33 cellular contexts compared by ENCODE assay signal in genomic region chr10:33307835-33308234, GRCh38. TPM values are rescaled to one million over a fixed set of nuclear protein-coding genes. Genes with fewer than 3 reads are reported as not detected.
"Had no signal": no experiment of that assay in that cellular context is flagged by ENCODE, and none has a peak within 500 bp of the region (broad histone marks: within the 10 kb centered on the region; RNA-seq: fewer than 3 reads in every experiment).

No MANE protein-coding gene starts in this region.

- H2AFZ ChIP-seq: parathyroid adenoma had no signal

- H3K27ac Mint-ChIP-seq: naive thymus-derived CD8-positive, alpha-beta T cell; natural killer cell treated with Interleukin-12 subunit alpha and Interleukin-12 subunit beta and Interleukin-15 and Interleukin-18, amount 100 ng/mL, for 72 hours; nephron progenitor cell; stimulated activated memory B cell treated with anti-CD40 and anti-IgM and Interleukin-4, amounts not matched to agents 10 μg/mL and 1 μg/mL and 100 μg/mL, for 72 hours; stimulated activated naive CD8-positive, alpha-beta T cell treated with anti-CD3 and anti-CD28 coated beads, Interleukin-15, amount 100 ng/mL, for 72 hours; type B pancreatic cell had no signal

- H3K4me3 ChIP-seq: ovary, psoas muscle, right lobe of liver, sigmoid colon, spleen, suprapubic skin, testis, tibial artery, transverse colon, upper lobe of right lung, uterus had no signal

- H3K4me1 ChIP-seq: parathyroid adenoma had no signal

- H3K36me3 Mint-ChIP-seq: natural killer cell treated with Interleukin-12 subunit alpha and Interleukin-12 subunit beta and Interleukin-15 and Interleukin-18, amount 100 ng/mL, for 72 hours; stimulated activated memory B cell treated with anti-CD40 and anti-IgM and Interleukin-4, amounts not matched to agents 10 μg/mL and 1 μg/mL and 100 μg/mL, for 72 hours had no signal

- ATAC-seq: naive thymus-derived CD8-positive, alpha-beta T cell; natural killer cell treated with Interleukin-12 subunit alpha and Interleukin-12 subunit beta and Interleukin-15 and Interleukin-18, amount 100 ng/mL, for 72 hours; psoas muscle; right cardiac atrium; stimulated activated memory B cell treated with anti-CD40 and anti-IgM and Interleukin-4, amounts not matched to agents 10 μg/mL and 1 μg/mL and 100 μg/mL, for 72 hours; stimulated activated naive CD8-positive, alpha-beta T cell treated with anti-CD3 and anti-CD28 coated beads, Interleukin-15, amount 100 ng/mL, for 72 hours; stimulated activated naive CD8-positive, alpha-beta T cell treated with anti-CD3 and anti-CD28 coated beads, Interleukin-15, Interleukin-2, amounts not matched to agents 100 U/mL and 50 U/mL, for 24 hours; upper lobe of right lung had no signal

- H3K9me3 ChIP-seq: neutrophil, ovary, psoas muscle, sigmoid colon, suprapubic skin, testis, tibial artery, transverse colon, upper lobe of right lung, uterus had no signal

- H3K27me3 Mint-ChIP-seq: progenitor cell of endocrine pancreas; stimulated activated memory B cell treated with anti-CD40 and anti-IgM and Interleukin-4, amounts not matched to agents 10 μg/mL and 1 μg/mL and 100 μg/mL, for 72 hours; type B pancreatic cell had no signal

- H3K36me3 ChIP-seq: neutrophil, ovary, right lobe of liver, sigmoid colon, spleen, suprapubic skin, tibial artery, transverse colon, upper lobe of right lung, uterus had no signal

- H3K79me2 ChIP-seq: parathyroid adenoma had no signal

- H3K4me3 Mint-ChIP-seq: naive thymus-derived CD8-positive, alpha-beta T cell; natural killer cell treated with Interleukin-12 subunit alpha and Interleukin-12 subunit beta and Interleukin-15 and Interleukin-18, amount 100 ng/mL, for 72 hours; nephron progenitor cell; neural crest cell; stimulated activated memory B cell treated with anti-CD40 and anti-IgM and Interleukin-4, amounts not matched to agents 10 μg/mL and 1 μg/mL and 100 μg/mL, for 72 hours; stimulated activated naive CD8-positive, alpha-beta T cell treated with anti-CD3 and anti-CD28 coated beads, Interleukin-15, amount 100 ng/mL, for 72 hours; type B pancreatic cell had no signal

- DNase-seq: naive thymus-derived CD8-positive, alpha-beta T cell; nephron progenitor cell; nucleus accumbens; ovary; posterior cingulate gyrus; psoas muscle; right cardiac atrium; right lobe of liver; sigmoid colon; small intestine; spleen; stimulated activated CD4-positive, alpha-beta T cell treated with anti-CD3 and anti-CD28 coated beads, Interleukin-12 subunit alpha, Interleukin-12 subunit beta, amount 100 ng/mL, for 4 hours; stimulated activated CD4-positive, alpha-beta T cell treated with anti-CD3 and anti-CD28 coated beads, Interleukin-1b, Interleukin-23, amount 100 ng/mL, for 48 hours; stimulated activated CD4-positive, alpha-beta T cell treated with anti-CD3 and anti-CD28 coated beads, Interleukin-4, amount 100 ng/mL, for 1 hour; stimulated activated CD4-positive, alpha-beta T cell treated with anti-CD3 and anti-CD28 coated beads, Interleukin-4, amount 100 ng/mL, for 4 hours; stimulated activated CD8-positive, alpha-beta memory T cell treated with anti-CD3 and anti-CD28 coated beads, Interleukin-4, amount 100 ng/mL, for 48 hours; stimulated activated naive CD4-positive, alpha-beta T cell; stimulated activated naive CD8-positive, alpha-beta T cell treated with anti-CD3 and anti-CD28 coated beads, Interleukin-15, amount 100 ng/mL, for 72 hours; stimulated activated naive CD8-positive, alpha-beta T cell treated with anti-CD3 and anti-CD28 coated beads, Interleukin-15, Interleukin-2, amounts not matched to agents 100 U/mL and 50 U/mL, for 24 hours; substantia nigra; testis; tibial artery; transverse colon; upper lobe of right lung; uterus had no signal

- H3K27ac ChIP-seq: neutrophil, ovary, parathyroid adenoma, psoas muscle, sigmoid colon, suprapubic skin, testis, tibial artery, upper lobe of right lung, uterus had no signal

- H3K9ac ChIP-seq: parathyroid adenoma had no signal

- FAIRE-seq: small intestine had no signal

- H3K4me1 Mint-ChIP-seq: stimulated activated memory B cell treated with anti-CD40 and anti-IgM and Interleukin-4, amounts not matched to agents 10 μg/mL and 1 μg/mL and 100 μg/mL, for 72 hours had no signal

- H3K27me3 ChIP-seq: ovary, right lobe of liver, sigmoid colon, spleen, suprapubic skin, testis, tibial artery, transverse colon, upper lobe of right lung, uterus had no signal

- H3K9me3 Mint-ChIP-seq: natural killer cell treated with Interleukin-12 subunit alpha and Interleukin-12 subunit beta and Interleukin-15 and Interleukin-18, amount 100 ng/mL, for 72 hours; stimulated activated memory B cell treated with anti-CD40 and anti-IgM and Interleukin-4, amounts not matched to agents 10 μg/mL and 1 μg/mL and 100 μg/mL, for 72 hours; stimulated activated naive CD8-positive, alpha-beta T cell treated with anti-CD3 and anti-CD28 coated beads, Interleukin-15, amount 100 ng/mL, for 72 hours; type B pancreatic cell had no signal

RNA-seq across cellular contexts. Expression of gene NRP1, which starts 26.6 kb away (rescaled TPM):
- polyA plus RNA-seq: naive thymus-derived CD8-positive, alpha-beta T cell had no signal
